17 cellular contexts compared by ENCODE assay signal in genomic region chr3:16318216-16318615, GRCh38. TPM values are rescaled to one million over a fixed set of nuclear protein-coding genes. Genes with fewer than 3 reads are reported as not detected.
DNase-seq lines count a peak whose midpoint lies in the region; ATAC-seq and TF ChIP-seq lines count a peak whose summit lies in the region.
"Had no signal": no experiment of that assay in that cellular context is flagged by ENCODE, and none has a peak within 500 bp of the region (broad histone marks: within the 10 kb centered on the region; RNA-seq: fewer than 3 reads in every experiment).

No MANE protein-coding gene starts in this region.

- H3K27me3 ChIP-seq in DND-41 (ENCODE audit: insufficient read depth, low read length, poor library complexity) (no peaks in the 10 kb centered on the region), muscle layer of colon (ENCODE audit: control insufficient read depth in 1 of 2, insufficient read depth in 2 of 2, low read length in 2 of 2) (no peaks in the 10 kb centered on the region), WERI-Rb-1 (ENCODE audit: insufficient read depth, low read depth, severe bottlenecking) (no peaks in the 10 kb centered on the region), foreskin keratinocyte (no peaks in the 10 kb centered on the region)
- H3K27me3 ChIP-seq: brain microvascular endothelial cell, thyroid gland had no signal

- peaks cover 89% of the 10 kb centered on the region for H3K36me3 ChIP-seq in DND-41 (ENCODE audit: insufficient read depth, low read length)
- peaks cover 6% of the 10 kb centered on the region for H3K36me3 ChIP-seq in muscle layer of colon (ENCODE audit: insufficient read depth, low read length)
- peaks cover 5% of the 10 kb centered on the region for H3K36me3 ChIP-seq in WERI-Rb-1

- H3K4me3 ChIP-seq in AG10803 (ENCODE audit: low read length) (no peak overlapping the region), DND-41 (ENCODE audit: low read depth in 1 of 2, low read length in 2 of 2) (no peak overlapping the region), muscle layer of colon (ENCODE audit: low read depth in 1 of 2, low read length in 2 of 2) (no peak overlapping the region), WERI-Rb-1 (ENCODE audit: low read depth, low read length) (no peak overlapping the region)
- H3K4me3 ChIP-seq: K562, skin epidermis, thyroid gland had no signal

- peaks cover 57% of the 10 kb centered on the region for H3K4me1 ChIP-seq in DND-41 (ENCODE audit: insufficient read depth, low read length)
- H3K4me1 ChIP-seq in muscle layer of colon (ENCODE audit: insufficient read depth, low read length) = no peaks in the 10 kb centered on the region
- H3K4me1 ChIP-seq in foreskin keratinocyte = no peaks in the 10 kb centered on the region

- no peaks in the 10 kb centered on the region for H3K9me3 ChIP-seq in DND-41 (ENCODE audit: insufficient read depth, low read length, severe bottlenecking)
- H3K9me3 ChIP-seq in muscle layer of colon (ENCODE audit: low read length) = no peaks in the 10 kb centered on the region
- H3K9me3 ChIP-seq in WERI-Rb-1 (ENCODE audit: severe bottlenecking) = no peaks in the 10 kb centered on the region
- H3K9me3 ChIP-seq: thyroid gland had no signal

- H3K4me3 Mint-ChIP-seq in activated naive CD8-positive, alpha-beta T cell treated with anti-CD3 and anti-CD28 coated beads, Interleukin-2, amount 50 U/mL, for 24 hours = no peak overlapping the region
- H3K4me3 Mint-ChIP-seq: nephron progenitor cell had no signal

- no peak overlapping the region for H3K4me2 ChIP-seq in DND-41 (ENCODE audit: insufficient read depth, low read length)

- H3K27ac ChIP-seq in DND-41 (ENCODE audit: low read length) (peak overlapping the region; percentile 70), muscle layer of colon (ENCODE audit: low read depth, low read length) (peak overlapping the region; percentile 15), WERI-Rb-1 (no peak overlapping the region), foreskin keratinocyte (no peak overlapping the region)
- H3K27ac ChIP-seq: brain microvascular endothelial cell, thyroid gland had no signal

- H3K4me1 Mint-ChIP-seq in activated naive CD8-positive, alpha-beta T cell treated with anti-CD3 and anti-CD28 coated beads, Interleukin-2, amount 50 U/mL, for 24 hours = peaks cover 82% of the 10 kb centered on the region

- no peak overlapping the region for H2AFZ ChIP-seq in DND-41 (ENCODE audit: low read depth, low read length)

- H4K20me1 ChIP-seq in DND-41 (ENCODE audit: insufficient read depth, low read length) = no peaks in the 10 kb centered on the region

- no peak for ATAC-seq in DND-41 (ENCODE audit: insufficient read depth, low read depth)
- ATAC-seq in activated naive CD8-positive, alpha-beta T cell treated with anti-CD3 and anti-CD28 coated beads, Interleukin-2, amount 50 U/mL, for 24 hours = no peak
- no peak for ATAC-seq in HG02623 (IDR thresholded peaks at IDR 0.05; ENCODE audit: unreplicated experiment)
- ATAC-seq in foreskin keratinocyte = no peak
- ATAC-seq: left cardiac atrium had no signal

- no peaks in the 10 kb centered on the region for H3K27me3 Mint-ChIP-seq in activated naive CD8-positive, alpha-beta T cell treated with anti-CD3 and anti-CD28 coated beads, Interleukin-2, amount 50 U/mL, for 24 hours

- H3K9me3 Mint-ChIP-seq in activated naive CD8-positive, alpha-beta T cell treated with anti-CD3 and anti-CD28 coated beads, Interleukin-2, amount 50 U/mL, for 24 hours = no peaks in the 10 kb centered on the region
- H3K9me3 Mint-ChIP-seq: nephron progenitor cell had no signal

- peaks cover 82% of the 10 kb centered on the region for H3K36me3 Mint-ChIP-seq in activated naive CD8-positive, alpha-beta T cell treated with anti-CD3 and anti-CD28 coated beads, Interleukin-2, amount 50 U/mL, for 24 hours (ENCODE audit: low read depth)

- TF ChIP-seq CTCF in AG10803 (conservative IDR thresholded peaks at IDR 0.05; ENCODE audit: low read length) (no peak), DND-41 (IDR thresholded peaks at IDR 0.05; ENCODE audit: borderline replicate concordance, extremely low read depth, low read length, poor library complexity, severe bottlenecking) (no peak), WERI-Rb-1 (IDR thresholded peaks at IDR 0.05; ENCODE audit: low read depth, low read length) (no peak), foreskin keratinocyte (conservative IDR thresholded peaks at IDR 0.05) (no peak)

- peak; percentile 87 for DNase-seq in AG10803 (ENCODE audit: low read depth)
- DNase-seq in DND-41 = no peak
- no peak for DNase-seq in activated naive CD8-positive, alpha-beta T cell treated with anti-CD3 and anti-CD28 coated beads, Interleukin-2, amount 50 U/mL, for 24 hours
- DNase-seq in NCI-H345 (lab: John Stamatoyannopoulos, UW) = no peak
- no peak for DNase-seq in WERI-Rb-1
- no peak for DNase-seq in foreskin keratinocyte
- DNase-seq: brain microvascular endothelial cell; DMS 273 treated with DMSO at 0.1 percent for 48 hours; effector memory CD4-positive, alpha-beta T cell; glutamatergic neuron; left cardiac atrium; nephron progenitor cell; thyroid gland had no signal

- peaks cover 64% of the 10 kb centered on the region for H3K79me2 ChIP-seq in DND-41 (ENCODE audit: insufficient read depth, low read length)

- no peak overlapping the region for H3K9ac ChIP-seq in DND-41 (ENCODE audit: low read depth, low read length)
- no peak overlapping the region for H3K9ac ChIP-seq in muscle layer of colon (ENCODE audit: low read length)

- H3K27ac Mint-ChIP-seq in activated naive CD8-positive, alpha-beta T cell treated with anti-CD3 and anti-CD28 coated beads, Interleukin-2, amount 50 U/mL, for 24 hours = peak overlapping the region; percentile 94

RNA-seq across cellular contexts. Expression of gene OXNAD1, which starts 53.2 kb away (rescaled TPM):
- 13.3 and 14.9 TPM in 2 replicates for total RNA-seq in foreskin keratinocyte
- polyA plus RNA-seq in foreskin keratinocyte = 7.9 and 10.2 TPM in 2 replicates

RNA-seq across cellular contexts. Expression of gene DPH3, which starts 53.5 kb away (rescaled TPM):
- 18.5 and 20.4 TPM in 2 replicates for total RNA-seq in foreskin keratinocyte
- polyA plus RNA-seq in foreskin keratinocyte = 30.6 and 31.0 TPM in 2 replicates

Comparison
In these comparisons a context has a peak if more than half of its experiments do, and no peak if none do; other contexts are left out.
1. H3K27ac ChIP-seq: peak in DND-41 (single experiment) and muscle layer of colon (single experiment); none in WERI-Rb-1 (single experiment) and foreskin keratinocyte (single experiment).